ENCODE assay signal across 20 cellular contexts in the genomic region with DNA sequence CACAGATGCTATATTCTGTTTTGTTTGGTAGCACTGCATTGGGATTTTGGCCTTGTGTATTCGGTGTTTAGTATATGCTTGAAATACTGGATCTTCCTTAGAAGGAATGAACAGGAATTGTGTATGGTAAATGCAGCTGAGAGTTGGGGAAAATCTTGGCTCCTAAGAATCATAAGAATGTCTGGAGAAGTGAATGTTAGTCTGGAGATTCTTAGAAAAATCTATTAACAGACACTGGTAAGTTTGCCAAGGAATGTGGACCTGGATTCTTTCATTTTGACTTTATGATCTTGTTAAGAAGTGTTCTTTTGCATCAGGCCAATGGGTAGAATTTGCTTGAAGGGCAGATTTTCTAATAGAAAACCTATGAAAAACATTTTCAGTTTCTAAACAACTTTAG. TPM values are rescaled to one million over a fixed set of nuclear protein-coding genes. Genes with fewer than 3 reads are reported as not detected.
DNase-seq lines count a peak whose midpoint lies in the region; ATAC-seq, FAIRE-seq and TF ChIP-seq lines count a peak whose summit lies in the region.
"Had no signal": no experiment of that assay in that cellular context is flagged by ENCODE, and none has a peak within 500 bp of the region (broad histone marks: within the 10 kb centered on the region; RNA-seq: fewer than 3 reads in every experiment).

No MANE protein-coding gene starts in this region.

- no peaks in the 10 kb centered on the region for H3K9me3 Mint-ChIP-seq in CD4-positive, alpha-beta T cell
- no peaks in the 10 kb centered on the region for H3K9me3 Mint-ChIP-seq in astrocyte (ENCODE audit: unreplicated experiment)
- H3K9me3 Mint-ChIP-seq in progenitor cell of endocrine pancreas (ENCODE audit: low read depth) = no peaks in the 10 kb centered on the region

- dilution Hi-C loops in mammary epithelial cell (cut with HindIII; ENCODE audit: low sequenced_read_pairs) = no loop called here

- H4K20me1 ChIP-seq in astrocyte (ENCODE audit: insufficient read depth, low read length) (peaks cover 7% of the 10 kb centered on the region), mammary epithelial cell (ENCODE audit: insufficient read depth, low read length) (no peaks in the 10 kb centered on the region)

- WGBS in mammary epithelial cell (ENCODE audit: low coverage, missing lambda C conversion rate) = 0% methylated on average over 1 of the region's 1 CpG

- H3K27me3 Mint-ChIP-seq in CD4-positive, alpha-beta T cell = no peaks in the 10 kb centered on the region
- H3K27me3 Mint-ChIP-seq in astrocyte (ENCODE audit: low read depth, unreplicated experiment) = no peaks in the 10 kb centered on the region
- H3K27me3 Mint-ChIP-seq in progenitor cell of endocrine pancreas = no peaks in the 10 kb centered on the region

- H3K79me2 ChIP-seq in astrocyte (ENCODE audit: insufficient read depth, low read length) (peaks cover 13% of the 10 kb centered on the region), mammary epithelial cell (ENCODE audit: insufficient read depth, low read length) (peaks cover 61% of the 10 kb centered on the region)

- DNase-seq in CD4-positive, alpha-beta T cell = no peak
- DNase-seq in astrocyte (ENCODE audit: low read depth) (peak; percentile 87), iris pigment epithelial cell (ENCODE audit: low read depth) (peak; percentile 14), mammary epithelial cell (no peak), NCI-H69 (lab: John Stamatoyannopoulos, UW) (no peak), progenitor cell of endocrine pancreas (ENCODE audit: low spot score, unreplicated experiment) (no peak)
- DNase-seq in activated T-cell treated with anti-CD3 and anti-CD28 coated beads, Interleukin-2, amount 50 U/mL, for 48 hours = no peak
- DNase-seq: activated effector memory CD4-positive, alpha-beta T cell treated with Interleukin-2 at 50 U/mL for 16 hours; cortex of kidney; DMS153; heart right ventricle; NCI-H2081; NCI-H526 treated with DMSO at 0.1 percent for 48 hours; SJCRH30; small intestine had no signal

- peaks cover 32% of the 10 kb centered on the region for H3K4me1 Mint-ChIP-seq in CD4-positive, alpha-beta T cell (ENCODE audit: low read depth)
- peaks cover 35% of the 10 kb centered on the region for H3K4me1 Mint-ChIP-seq in astrocyte (ENCODE audit: low read depth, unreplicated experiment)
- H3K4me1 Mint-ChIP-seq in progenitor cell of endocrine pancreas (ENCODE audit: low read depth) = peaks cover 4% of the 10 kb centered on the region

- H3K36me3 Mint-ChIP-seq in CD4-positive, alpha-beta T cell (ENCODE audit: low read depth) = no peaks in the 10 kb centered on the region
- H3K36me3 Mint-ChIP-seq in astrocyte (ENCODE audit: low read depth, unreplicated experiment) (no peaks in the 10 kb centered on the region), progenitor cell of endocrine pancreas (ENCODE audit: insufficient read depth) (no peaks in the 10 kb centered on the region)

- H3K4me2 ChIP-seq in astrocyte (ENCODE audit: low read length) (peak overlapping the region; percentile 5), mammary epithelial cell (ENCODE audit: insufficient read depth, low read depth, low read length) (no peak overlapping the region)

- POLR2A ChIA-PET in CD4-positive, alpha-beta T cell (lab: Charles Lee) = no interaction called here

- H3K9ac ChIP-seq in astrocyte (ENCODE audit: low read length) = no peak overlapping the region
- no peak overlapping the region for H3K9ac ChIP-seq in stomach smooth muscle (ENCODE audit: low read length in 2 of 2)
- no peak overlapping the region for H3K9ac ChIP-seq in mammary epithelial cell (ENCODE audit: insufficient read depth, low read length)

- no peak for ATAC-seq in CD4-positive, alpha-beta T cell (ENCODE audit: poor library complexity)
- ATAC-seq: activated CD4-positive, CD25-positive, alpha-beta regulatory T cell treated with anti-CD3 and anti-CD28 coated beads, Interleukin-2, amount 50 U/mL, for 24 hours; heart right ventricle had no signal

- H2AFZ ChIP-seq in astrocyte (ENCODE audit: low read depth, low read length) (no peak overlapping the region), mammary epithelial cell (ENCODE audit: low read depth, low read length) (no peak overlapping the region)

- no peak overlapping the region for H3K4me3 ChIP-seq in astrocyte (ENCODE audit: insufficient read depth, low read depth, low read length)
- no peak overlapping the region for H3K4me3 ChIP-seq in stomach smooth muscle (ENCODE audit: low read length in 2 of 2)
- H3K4me3 ChIP-seq in mammary epithelial cell (replicated peaks in 1 of 3; ENCODE audit: insufficient read depth in 1 of 3, low read depth in 2 of 3, low read length in 3 of 3) = no peak overlapping the region
- H3K4me3 ChIP-seq: heart right ventricle, SJCRH30 had no signal

- in situ Hi-C loops in mammary epithelial cell (cut with MboI; ENCODE audit: low sequenced_read_pairs in 2 of 2) = no loop called here

- H3K4me1 ChIP-seq in astrocyte (ENCODE audit: insufficient read depth, low read length) = peaks cover 4% of the 10 kb centered on the region
- peaks cover 24% of the 10 kb centered on the region for H3K4me1 ChIP-seq in stomach smooth muscle (ENCODE audit: control insufficient read depth, insufficient read depth, low read length)
- H3K4me1 ChIP-seq in mammary epithelial cell (ENCODE audit: insufficient read depth, low read length) = peaks cover 3% of the 10 kb centered on the region
- H3K4me1 ChIP-seq: SJCRH30 had no signal

- no peaks in the 10 kb centered on the region for H3K9me3 ChIP-seq in CD4-positive, alpha-beta T cell (ENCODE audit: control insufficient read depth, low read length)
- no peaks in the 10 kb centered on the region for H3K9me3 ChIP-seq in astrocyte (ENCODE audit: insufficient read depth, low read depth, low read length)
- H3K9me3 ChIP-seq in stomach smooth muscle (ENCODE audit: control insufficient read depth in 2 of 2, low read length in 2 of 2) = no peaks in the 10 kb centered on the region
- no peaks in the 10 kb centered on the region for H3K9me3 ChIP-seq in mammary epithelial cell (replicated peaks; ENCODE audit: insufficient read depth, low read length)
- H3K9me3 ChIP-seq: heart right ventricle, SJCRH30 had no signal

- no TSS peak for BruUV-seq in mammary epithelial cell (replicated peaks; lab: Mats Ljungman, UMichigan)

- intact Hi-C loops in CD4-positive, alpha-beta T cell (cut with DNase I, micrococcal nuclease) = loop anchor here in 1 of 2 experiments (5.0 kb wide), 1 partner anchor 37 kb away; the partner anchor contains the start of gene SNX30
- intact Hi-C loops in mammary epithelial cell (cut with micrococcal nuclease) = no loop called here

- H3K27ac ChIP-seq in CD4-positive, alpha-beta T cell (ENCODE audit: low read depth, low read length) = no peak overlapping the region
- peak overlapping the region; percentile 4 for H3K27ac ChIP-seq in astrocyte (ENCODE audit: low read depth, low read length)
- H3K27ac ChIP-seq in stomach smooth muscle (ENCODE audit: low read length) = peak overlapping the region; percentile 53
- H3K27ac ChIP-seq in mammary epithelial cell (ENCODE audit: insufficient read depth, low read depth, low read length) = no peak overlapping the region
- H3K27ac ChIP-seq: epithelial cell of prostate, heart right ventricle, SJCRH30 had no signal

- CTCF ChIA-PET in CD4-positive, alpha-beta T cell (lab: Charles Lee) = no interaction called here
- CTCF ChIA-PET in mammary epithelial cell (lab: Charles Lee; ENCODE audit: low non-redundant PET) = no interaction called here

- H3K4me3 Mint-ChIP-seq in CD4-positive, alpha-beta T cell = no peak overlapping the region
- H3K4me3 Mint-ChIP-seq in astrocyte (ENCODE audit: unreplicated experiment) (no peak overlapping the region), progenitor cell of endocrine pancreas (ENCODE audit: low read depth) (no peak overlapping the region)

- FAIRE-seq in astrocyte (lab: Jason Lieb, UNC) = peak; percentile 43
- FAIRE-seq: GM19239, keratinocyte, small intestine had no signal

- H3K27me3 ChIP-seq in CD4-positive, alpha-beta T cell (ENCODE audit: control insufficient read depth, insufficient read depth, low read length) = no peaks in the 10 kb centered on the region
- H3K27me3 ChIP-seq in astrocyte (ENCODE audit: insufficient read depth, low read length) = no peaks in the 10 kb centered on the region
- H3K27me3 ChIP-seq in stomach smooth muscle (ENCODE audit: control insufficient read depth in 1 of 2, insufficient read depth in 2 of 2, low read length in 2 of 2) = no peaks in the 10 kb centered on the region
- H3K27me3 ChIP-seq in mammary epithelial cell (ENCODE audit: insufficient read depth, low read length) = no peaks in the 10 kb centered on the region
- H3K27me3 ChIP-seq: heart right ventricle, SJCRH30 had no signal

- H3K27ac Mint-ChIP-seq in CD4-positive, alpha-beta T cell = peak overlapping the region; percentile 40
- H3K27ac Mint-ChIP-seq in astrocyte (ENCODE audit: unreplicated experiment) (peak overlapping the region; percentile 87), progenitor cell of endocrine pancreas (no peak overlapping the region)

- TF ChIP-seq CTCF in CD4-positive, alpha-beta T cell (IDR thresholded peaks at IDR 0.05) = no peak
- TF ChIP-seq CTCF in astrocyte (IDR thresholded peaks at IDR 0.05; ENCODE audit: insufficient read depth, low read depth, low read length) (no peak), mammary epithelial cell (conservative IDR thresholded peaks at IDR 0.05 in 1 of 2, IDR thresholded peaks at IDR 0.05 in 1 of 2; ENCODE audit: extremely low read depth in 1 of 2, insufficient read depth in 1 of 2, low read depth in 1 of 2, low read length in 2 of 2) (no peak), progenitor cell of endocrine pancreas (IDR thresholded peaks at IDR 0.05; ENCODE audit: unreplicated experiment) (no peak)

- H3K36me3 ChIP-seq in astrocyte (ENCODE audit: insufficient read depth, low read length) = no peaks in the 10 kb centered on the region
- no peaks in the 10 kb centered on the region for H3K36me3 ChIP-seq in stomach smooth muscle (ENCODE audit: control insufficient read depth in 2 of 2, insufficient read depth in 2 of 2, low read length in 2 of 2)
- no peaks in the 10 kb centered on the region for H3K36me3 ChIP-seq in mammary epithelial cell (ENCODE audit: insufficient read depth, low read length)
- H3K36me3 ChIP-seq: heart right ventricle, SJCRH30 had no signal

RNA-seq across cellular contexts. Expression of gene SNX30, which starts 38.9 kb away (rescaled TPM):
- total RNA-seq in CD4-positive, alpha-beta T cell = 1 to 10 TPM; 5.2 to 5.8 TPM
- total RNA-seq in astrocyte (12.8 and 14.4 TPM in 2 replicates), mammary epithelial cell (10 to 100 TPM in 1 of 2 donors, 1 to 10 TPM in 1; 9.8 to 20.8 TPM), progenitor cell of endocrine pancreas (12.9 and 13.4 TPM in 2 replicates)
- polyA plus RNA-seq in mammary epithelial cell = 5.7 TPM
- 19.5 TPM for polyA minus RNA-seq in mammary epithelial cell

Comparison
In these comparisons a context has a peak if more than half of its experiments do, and no peak if none do; other contexts are left out.
1. DNase-seq: peak in astrocyte (single experiment) and iris pigment epithelial cell (single experiment); none in CD4-positive, alpha-beta T cell (0 of 10), mammary epithelial cell (single experiment), activated T-cell treated with anti-CD3 and anti-CD28 coated beads, Interleukin-2, amount 50 U/mL, for 48 hours (0 of 2), NCI-H69 (single experiment) and progenitor cell of endocrine pancreas (single experiment).
2. H3K27ac ChIP-seq: peak in astrocyte (single experiment) and stomach smooth muscle (single experiment); none in CD4-positive, alpha-beta T cell (single experiment) and mammary epithelial cell (single experiment).